3 cellular contexts compared by ENCODE assay signal in genomic region chr18:12786669-12787068, GRCh38.
TF ChIP-seq lines count a peak whose summit lies in the region.

No MANE protein-coding gene starts in this region.

TF ChIP-seq in A549, 52 proteins besides CTCF, POLR2A, EP300 and RAD21 (continued from another document):
- no peak for TF ChIP-seq KDM1A (IDR thresholded peaks at IDR 0.05; ENCODE audit: low read depth)
TF ChIP-seq in A549: peak in this region for 1.

TF ChIP-seq in IMR-90, 13 proteins besides CTCF, POLR2A, EP300 and RAD21:
- peak; percentile 64 for TF ChIP-seq MAFK (IDR thresholded peaks at IDR 0.05; ENCODE audit: low read depth, low read length)
- no peak for TF ChIP-seq RFX5 (IDR thresholded peaks at IDR 0.05; ENCODE audit: low read depth, low read length)

TF ChIP-seq in K562, 482 proteins besides CTCF, POLR2A, EP300 and RAD21 (continued from another document):
- TF ChIP-seq FOSL1 (tag; conservative IDR thresholded peaks at IDR 0.05) (no peak), MAFG (tag; conservative IDR thresholded peaks at IDR 0.05) (peak; percentile 76), CREB3L1 (IDR thresholded peaks at IDR 0.05; ENCODE audit: borderline replicate concordance, low read depth) (no peak), CC2D1A (IDR thresholded peaks at IDR 0.05) (no peak), PURB (CRISPR knock-in tag; IDR thresholded peaks at IDR 0.05; ENCODE audit: low read depth) (no peak), ZFP1 (CRISPR knock-in tag; IDR thresholded peaks at IDR 0.05) (no peak), MAFK (IDR thresholded peaks at IDR 0.05; ENCODE audit: low read length) (peak; percentile 22; the same call in 1 of the 2 replicates), MBD2 (IDR thresholded peaks at IDR 0.05; ENCODE audit: borderline replicate concordance, low read depth) (no peak), ZNF347 (CRISPR knock-in tag; IDR thresholded peaks at IDR 0.05; ENCODE audit: low read depth) (no peak), SAFB2 (IDR thresholded peaks at IDR 0.05; ENCODE audit: borderline replicate concordance, low read depth, low read length, severe bottlenecking) (no peak), NR4A1 (CRISPR knock-in tag; IDR thresholded peaks at IDR 0.05) (no peak), NR4A1 (tag; IDR thresholded peaks at IDR 0.05) (no peak), MAFF (IDR thresholded peaks at IDR 0.05; ENCODE audit: low read length) (peak; percentile 55), SRSF7 (optimal IDR thresholded peaks at IDR 0.05; ENCODE audit: low read depth, low read length) (no peak), ZNF316 (IDR thresholded peaks at IDR 0.05) (peak; percentile 83), CHAMP1 (IDR thresholded peaks at IDR 0.05) (no peak), PRDM10 (IDR thresholded peaks at IDR 0.05; ENCODE audit: partially characterized antibody) (no peak), SAFB (IDR thresholded peaks at IDR 0.05; ENCODE audit: borderline replicate concordance, low read depth, low read length) (no peak), NFE2L1 (tag; IDR thresholded peaks at IDR 0.05; ENCODE audit: borderline replicate concordance, low read depth) (no peak), DDX20 (tag; IDR thresholded peaks at IDR 0.05; ENCODE audit: low read depth) (no peak), THRA (IDR thresholded peaks at IDR 0.05) (no peak), MYC (IDR thresholded peaks at IDR 0.05; ENCODE audit: low read depth, low read length) (no peak), MYC (CRISPR knock-in tag; IDR thresholded peaks at IDR 0.05; ENCODE audit: borderline replicate concordance, low read depth) (no peak), C11orf30 (IDR thresholded peaks at IDR 0.05; ENCODE audit: low read depth) (peak; percentile 79), ZNF551 (CRISPR knock-in tag; IDR thresholded peaks at IDR 0.05) (no peak), KAT2B (IDR thresholded peaks at IDR 0.05; ENCODE audit: low read depth, low read length) (no peak), CUX1 (CRISPR knock-in tag; IDR thresholded peaks at IDR 0.05) (no peak)
